Comparison of ENCODE assay signal across 9 cellular contexts in genomic region chr15:51861557-51862350, GRCh38. TPM values are rescaled to one million over a fixed set of nuclear protein-coding genes. Genes with fewer than 3 reads are reported as not detected.
DNase-seq lines count a peak whose midpoint lies in the region; ATAC-seq and TF ChIP-seq lines count a peak whose summit lies in the region.
"Had no signal": no experiment of that assay in that cellular context is flagged by ENCODE, and none has a peak within 500 bp of the region (broad histone marks: within the 10 kb centered on the region; RNA-seq: fewer than 3 reads in every experiment).

No MANE protein-coding gene starts in this region.

- H3K27me3 ChIP-seq in left ventricle myocardium inferior (ENCODE audit: low read depth), result no peaks in the 10 kb centered on the region
- H3K27me3 ChIP-seq in Caco-2 (replicated peaks; ENCODE audit: control insufficient read depth, insufficient read depth, low read length), result no peaks in the 10 kb centered on the region

- peaks cover 27% of the 10 kb centered on the region for H3K4me1 ChIP-seq in left ventricle myocardium inferior
- H3K4me1 ChIP-seq in Caco-2, result no peaks in the 10 kb centered on the region

- DNase-seq in T-cell, result peak; percentile 9 to 78 (median 52)
- DNase-seq in activated T-cell treated with anti-CD3 and anti-CD28 coated beads for 24 hours (ENCODE audit: low read depth), result peak; percentile 49
- DNase-seq in lung microvascular endothelial cell (ENCODE audit: low read depth in 2 of 2), result peak; percentile 91
- DNase-seq in stimulated activated CD8-positive, alpha-beta memory T cell treated with anti-CD3 and anti-CD28 coated beads, Interleukin-7, amount 100 ng/mL, for 48 hours (ENCODE audit: extremely low read depth in 1 of 2, low read depth in 1 of 2), result peak; percentile 26 to 53
- DNase-seq in left ventricle myocardium inferior, result no peak
- DNase-seq in superior temporal gyrus (ENCODE audit: extremely low spot score), result no peak
- DNase-seq in Caco-2, result no peak
- DNase-seq in HEK293T (ENCODE audit: extremely low spot score), result no peak
- DNase-seq: hypothalamus had no signal

- H3K27ac ChIP-seq in left ventricle myocardium inferior (replicated peaks), result no peak overlapping the region

- H3K36me3 ChIP-seq in left ventricle myocardium inferior, result peaks cover 24% of the 10 kb centered on the region
- no peaks in the 10 kb centered on the region for H3K36me3 ChIP-seq in Caco-2 (ENCODE audit: control insufficient read depth, insufficient read depth, low read length)

- H3K4me3 Mint-ChIP-seq in T-cell (peak overlapping the region; percentile 62 to 65 (median 63)), Caco-2 (ENCODE audit: unreplicated experiment) (no peak overlapping the region)

- BruUV-seq in Caco-2 (replicated peaks; lab: Mats Ljungman, UMichigan), result no TSS peak

- intact Hi-C loops in left ventricle myocardium inferior (cut with micrococcal nuclease), result no loop called here
- intact Hi-C loops in Caco-2 (cut with micrococcal nuclease; ENCODE audit: unreplicated experiment), result no loop called here

- POLR2A ChIA-PET in T-cell (lab: Charles Lee), result interaction anchor here (0.5 to 1.4 kb wide), 6 partner anchors 8 to 665 kb away, joined by 3 to 9 read pairs (median 4); no protein-coding TSS in a partner anchor
- POLR2A ChIA-PET in Caco-2 (lab: Charles Lee), result no interaction called here
- POLR2A ChIA-PET in HEK293T (lab: Yijun Ruan, JAX), result no interaction called here

- TF ChIP-seq CTCF in left ventricle myocardium inferior (IDR thresholded peaks at IDR 0.05; ENCODE audit: borderline replicate concordance) (no peak), Caco-2 (IDR thresholded peaks at IDR 0.05; ENCODE audit: insufficient read depth in 1 of 2, low read depth in 1 of 2, low read length in 1 of 2, severe bottlenecking in 1 of 2, unreplicated experiment in 1 of 2) (no peak)

- peaks cover 0 to 4% (median 0%) of the 10 kb centered on the region in 3 donors for H3K9me3 Mint-ChIP-seq in T-cell
- H3K9me3 Mint-ChIP-seq in Caco-2 (ENCODE audit: unreplicated experiment), result no peaks in the 10 kb centered on the region

- CTCF ChIA-PET in T-cell (lab: Charles Lee) (interaction anchor here (0.7 to 2.1 kb wide), 9 partner anchors 13 to 1860 kb away, joined by 3 to 6 read pairs (median 3); no protein-coding TSS in a partner anchor), Caco-2 (lab: Charles Lee) (no interaction called here), HEK293T (lab: Yijun Ruan, JAX) (no interaction called here)

- H3K4me1 Mint-ChIP-seq in T-cell, result peaks cover 62 to 69% (median 67%) of the 10 kb centered on the region in 3 donors
- peaks cover 11% of the 10 kb centered on the region for H3K4me1 Mint-ChIP-seq in Caco-2 (ENCODE audit: low read depth, unreplicated experiment)

- H3K36me3 Mint-ChIP-seq in T-cell (peaks cover 38% of the 10 kb centered on the region), Caco-2 (ENCODE audit: insufficient read depth, unreplicated experiment) (peaks cover 27% of the 10 kb centered on the region)

- peak; percentile 96 to 100 (median 100) for ATAC-seq in T-cell (replicated peaks in 1 of 4)

- no peaks in the 10 kb centered on the region for H3K9me3 ChIP-seq in left ventricle myocardium inferior (replicated peaks)
- H3K9me3 ChIP-seq in Caco-2, result no peaks in the 10 kb centered on the region

- H3K27me3 Mint-ChIP-seq in T-cell (no peaks in the 10 kb centered on the region), Caco-2 (ENCODE audit: insufficient read depth, unreplicated experiment) (no peaks in the 10 kb centered on the region)

- H3K27ac Mint-ChIP-seq in T-cell (peak overlapping the region; percentile 71 to 80), Caco-2 (ENCODE audit: unreplicated experiment) (no peak overlapping the region)

- H3K4me3 ChIP-seq in left ventricle myocardium inferior, result no peak overlapping the region
- H3K4me3 ChIP-seq in Caco-2 (ENCODE audit: low read depth, low read length), result no peak overlapping the region

TF ChIP-seq in HEK293T, 16 proteins besides CTCF, POLR2A, EP300 and RAD21:
- TF ChIP-seq PKNOX1 (IDR thresholded peaks at IDR 0.05) (no peak), ARNT (IDR thresholded peaks at IDR 0.05) (no peak), NFRKB (IDR thresholded peaks at IDR 0.05) (no peak), FOXM1 (IDR thresholded peaks at IDR 0.05; ENCODE audit: borderline replicate concordance) (no peak), TARDBP (IDR thresholded peaks at IDR 0.05) (no peak), SP1 (IDR thresholded peaks at IDR 0.05) (no peak), SUZ12 (IDR thresholded peaks at IDR 0.05) (no peak), BHLHE40 (IDR thresholded peaks at IDR 0.05; ENCODE audit: borderline replicate concordance) (no peak), LEF1 (IDR thresholded peaks at IDR 0.05; ENCODE audit: borderline replicate concordance) (no peak), L3MBTL2 (conservative IDR thresholded peaks at IDR 0.05) (no peak), FOXA1 (IDR thresholded peaks at IDR 0.05) (no peak), HDGF (IDR thresholded peaks at IDR 0.05; ENCODE audit: borderline replicate concordance) (no peak), ELF4 (IDR thresholded peaks at IDR 0.05) (no peak), CTBP1 (IDR thresholded peaks at IDR 0.05; ENCODE audit: borderline replicate concordance) (no peak), ZNF384 (IDR thresholded peaks at IDR 0.05) (no peak), FOXK2 (IDR thresholded peaks at IDR 0.05) (no peak)

RNA-seq across cellular contexts. Expression of gene TMOD3, which starts 32.3 kb away (rescaled TPM):
- total RNA-seq in T-cell, result 10 to 100 TPM; 47.2 to 55.8 (median 53.4) TPM
- 42.3 and 57.1 TPM in 2 replicates for total RNA-seq in lung microvascular endothelial cell
- 30.9 TPM for total RNA-seq in left ventricle myocardium inferior
- total RNA-seq in Caco-2 (2022), result 46.8 and 54.4 TPM in 2 replicates

Comparison
In these comparisons a context has a peak if more than half of its experiments do, and no peak if none do; other contexts are left out.
1. DNase-seq: peak in T-cell (34 of 34), activated T-cell treated with anti-CD3 and anti-CD28 coated beads for 24 hours (single experiment), lung microvascular endothelial cell (2 of 2) and stimulated activated CD8-positive, alpha-beta memory T cell treated with anti-CD3 and anti-CD28 coated beads, Interleukin-7, amount 100 ng/mL, for 48 hours (2 of 2); none in left ventricle myocardium inferior (single experiment), superior temporal gyrus (single experiment), Caco-2 (0 of 2) and HEK293T (single experiment).
2. CTCF ChIA-PET loops: an anchor here in T-cell (0.7 to 2.1 kb wide); none called in Caco-2 and HEK293T.
3. POLR2A ChIA-PET loops: an anchor here in T-cell (0.5 to 1.4 kb wide); none called in Caco-2 and HEK293T.